ENCODE assay signal across 8 cellular contexts in the genomic region with DNA sequence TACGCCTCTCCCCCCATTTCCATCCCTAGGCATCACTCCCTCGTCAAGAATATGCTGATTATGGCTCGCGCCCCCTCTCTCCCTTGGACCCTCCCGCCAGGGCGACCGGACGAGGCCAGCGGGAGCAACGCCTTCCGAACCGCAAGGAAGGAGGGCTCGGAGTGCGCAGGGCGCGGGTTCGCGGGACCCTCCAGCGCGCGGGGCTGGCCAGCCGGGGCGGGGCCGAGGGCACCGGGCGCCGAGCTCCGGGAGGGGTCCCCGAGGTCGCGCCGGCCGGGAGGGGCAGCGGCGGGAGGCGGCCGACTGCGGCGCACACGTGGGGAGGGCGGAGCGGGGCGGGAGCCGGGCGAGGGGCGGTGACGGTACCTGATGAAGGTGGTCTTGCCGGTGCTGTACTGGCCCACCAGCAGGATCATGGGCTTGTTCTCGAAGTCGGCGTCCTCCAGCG. TPM values are rescaled to one million over a fixed set of nuclear protein-coding genes. Genes with fewer than 3 reads are reported as not detected.
DNase-seq lines count a peak whose midpoint lies in the region; ATAC-seq, FAIRE-seq and TF ChIP-seq lines count a peak whose summit lies in the region.

No MANE protein-coding gene starts in this region.

- H3K36me3 ChIP-seq in NT2/D1 (ENCODE audit: insufficient read depth, insufficient read length, low read length) (peaks cover 3% of the 10 kb centered on the region), H1 (ENCODE audit: control insufficient read depth in 2 of 4, insufficient read depth in 4 of 4, low read length in 3 of 4) (no peaks in the 10 kb centered on the region)

- peak overlapping the region; percentile 98 for H3K14ac ChIP-seq in H9 (ENCODE audit: insufficient read depth, low read length)
- peak overlapping the region; percentile 90 for H3K14ac ChIP-seq in H1 (ENCODE audit: insufficient read length)

- H3K4me1 Mint-ChIP-seq in H9 (peaks cover 33 to 41% of the 10 kb centered on the region in 2 experiments), naive B cell (peaks cover 45 to 59% (median 52%) of the 10 kb centered on the region in 3 donors)

- no peak for TF ChIP-seq EP300 in H1 (IDR thresholded peaks at IDR 0.05; ENCODE audit: borderline replicate concordance in 1 of 2, low read depth in 2 of 2, low read length in 2 of 2)

- no peaks in the 10 kb centered on the region for H3K27me3 Mint-ChIP-seq in H9 (ENCODE audit: low read depth)
- peaks cover 5 to 23% (median 19%) of the 10 kb centered on the region in 3 donors for H3K27me3 Mint-ChIP-seq in naive B cell

- peak overlapping the region; percentile 69 for H3K4me2 ChIP-seq in H9 (ENCODE audit: insufficient read depth, insufficient read length, low read length)
- H3K4me2 ChIP-seq in H1 (ENCODE audit: insufficient read depth in 1 of 2, low read depth in 2 of 2, low read length in 2 of 2), result peak overlapping the region; percentile 88 to 90

- H3K56ac ChIP-seq in H9 (ENCODE audit: insufficient read length, low read depth, low read length) (no peak overlapping the region), H1 (replicated peaks; ENCODE audit: insufficient read length, low read depth, low read length) (peak overlapping the region; percentile 94)

- H3K23me2 ChIP-seq in H9 (ENCODE audit: insufficient read length, low read depth, low read length, poor library complexity, severe bottlenecking), result peaks cover 4% of the 10 kb centered on the region
- peaks cover 5% of the 10 kb centered on the region; the same call in 1 of the 2 replicates for H3K23me2 ChIP-seq in H1 (ENCODE audit: low read depth, low read length)

- WGBS in H9 (ENCODE audit: extremely low coverage, insufficient read length, low lambda C conversion rate), result no CpG with 5 or more reads among the region's 52 CpGs
- WGBS in H1 (ENCODE audit: extremely low coverage in 1 of 2, insufficient coverage in 1 of 2, insufficient read length in 1 of 2, insufficient replicate concordance in 2 of 2, low coverage in 1 of 2, low lambda C conversion rate in 2 of 2, missing lambda C conversion rate in 1 of 2), 2 experiments, result 3% methylated on average over 21 of the region's 52 CpGs; no CpG with 5 or more reads in 1 of the 2 experiments

- peak overlapping the region; percentile 94 for H3K18ac ChIP-seq in H9 (ENCODE audit: insufficient read length, low read depth, low read length)
- peak overlapping the region; percentile 96 for H3K18ac ChIP-seq in H1 (ENCODE audit: extremely low read depth, low read length)

- no peak for TF ChIP-seq CTCF in H9 (conservative IDR thresholded peaks at IDR 0.05)
- TF ChIP-seq CTCF in H1 (IDR thresholded peaks at IDR 0.05; ENCODE audit: control extremely low read depth in 1 of 3, insufficient read depth in 1 of 3, low read depth in 1 of 3, low read length in 3 of 3), result no peak

- H3K4me3 Mint-ChIP-seq in H9, result peak overlapping the region; percentile 91 to 94
- peak overlapping the region; percentile 88 to 97 (median 96) for H3K4me3 Mint-ChIP-seq in naive B cell

- no peak for TF ChIP-seq RAD21 in H1 (IDR thresholded peaks at IDR 0.05 in 1 of 2, conservative IDR thresholded peaks at IDR 0.05 in 1 of 2; ENCODE audit: low read depth in 2 of 2, low read length in 2 of 2)

- H4K91ac ChIP-seq in H9 (ENCODE audit: insufficient read length, low read depth, low read length) (no peak overlapping the region), H1 (replicated peaks; ENCODE audit: insufficient read length, low read length) (peak overlapping the region; percentile 73)

- POLR2A ChIA-PET in H1 (lab: Charles Lee; ENCODE audit: partially characterized antibody), result interaction anchor here (0.8 to 2.2 kb wide), 14 partner anchors 9 to 404 kb away, joined by 3 to 14 read pairs (median 3); no protein-coding TSS in a partner anchor

- peak overlapping the region; percentile 85 for H3K9ac ChIP-seq in H9 (ENCODE audit: extremely low read depth, insufficient read length, low read length)
- H3K9ac ChIP-seq in NT2/D1 (ENCODE audit: insufficient read length, low read depth), result peak overlapping the region; percentile 99
- peak overlapping the region; percentile 73 to 94 (median 86) for H3K9ac ChIP-seq in H1 (replicated peaks in 1 of 4; ENCODE audit: extremely low read depth in 1 of 4, low read depth in 3 of 4, low read length in 3 of 4)

- no peak overlapping the region for H2BK12ac ChIP-seq in H9 (ENCODE audit: insufficient read length, low read depth, low read length)
- H2BK12ac ChIP-seq in H1 (ENCODE audit: low read depth, low read length), result no peak overlapping the region

- no peak overlapping the region for H3K23ac ChIP-seq in H9 (ENCODE audit: insufficient read length, low read depth, low read length)
- peak overlapping the region; percentile 18 for H3K23ac ChIP-seq in H1 (ENCODE audit: insufficient read length)

- TF ChIP-seq POLR2A in H1 (IDR thresholded peaks at IDR 0.05; ENCODE audit: control extremely low read depth in 1 of 2, low read depth in 2 of 2, low read length in 2 of 2) (no peak), H54 (IDR thresholded peaks at IDR 0.05; ENCODE audit: low read depth, low read length) (no peak)

- CTCF ChIA-PET in H1 (lab: Charles Lee; ENCODE audit: partially characterized antibody), result interaction anchor here (1.3 to 3.0 kb wide), 5 partner anchors 10 to 121 kb away, joined by 3 to 15 read pairs (median 5); no protein-coding TSS in a partner anchor

- H2BK120ac ChIP-seq in H9 (ENCODE audit: low read depth, low read length, poor library complexity, severe bottlenecking), result no peak overlapping the region
- no peak overlapping the region for H2BK120ac ChIP-seq in H1 (replicated peaks; ENCODE audit: low read depth, low read length)

- H3K9me3 ChIP-seq in H9 (ENCODE audit: control insufficient read depth, low read depth, low read length) (no peaks in the 10 kb centered on the region), NT2/D1 (ENCODE audit: insufficient read depth, low read length) (no peaks in the 10 kb centered on the region), H1 (ENCODE audit: insufficient read depth in 2 of 2, low read depth in 1 of 2, low read length in 1 of 2) (no peaks in the 10 kb centered on the region)

- H3K79me1 ChIP-seq in H9 (ENCODE audit: insufficient read depth, low read depth, low read length, poor library complexity, severe bottlenecking) (no peaks in the 10 kb centered on the region), H1 (ENCODE audit: low read depth, low read length) (peaks cover 22% of the 10 kb centered on the region)

- H3K27me3 ChIP-seq in H9 (ENCODE audit: insufficient read depth, low read length) (no peaks in the 10 kb centered on the region), NT2/D1 (ENCODE audit: insufficient read depth, insufficient read length) (no peaks in the 10 kb centered on the region), H1 (replicated peaks in 1 of 4; ENCODE audit: control insufficient read depth in 3 of 4, extremely low read depth in 1 of 4, insufficient read depth in 3 of 4, low read length in 3 of 4) (no peaks in the 10 kb centered on the region)

- DNase-seq in DMS 273 (lab: John Stamatoyannopoulos, UW; ENCODE audit: unreplicated experiment), result peak; percentile 61
- no peak for DNase-seq in DMS 273 treated with DMSO at 0.1 percent for 48 hours (lab: John Stamatoyannopoulos, UW)
- no peak for DNase-seq in H9
- DNase-seq in NT2/D1 (ENCODE audit: low read depth, low spot score), result no peak
- peak in 1 of 2 experiments; percentile 75 for DNase-seq in H1 (ENCODE audit: low read depth in 1 of 2, low spot score in 2 of 2)
- no peak for DNase-seq in naive B cell
- no peak for DNase-seq in H54 (ENCODE audit: insufficient read length, low spot score)
- DNase-seq in COLO668 (lab: John Stamatoyannopoulos, UW; ENCODE audit: unreplicated experiment), result no peak

- H2BK20ac ChIP-seq in H9 (ENCODE audit: low read depth, low read length, poor library complexity, severe bottlenecking), result no peak overlapping the region
- no peak overlapping the region for H2BK20ac ChIP-seq in H1 (ENCODE audit: low read length)

- H2AFZ ChIP-seq in H9 (ENCODE audit: low read length) (no peak overlapping the region), H1 (ENCODE audit: low read length) (peak overlapping the region; percentile 37; the same call in 1 of the 2 replicates)

- H4K8ac ChIP-seq in H9 (replicated peaks; ENCODE audit: insufficient read length, low read depth, low read length) (no peak overlapping the region), H1 (ENCODE audit: extremely low read depth, insufficient read depth, low read length) (peak overlapping the region; percentile 87)

- H2BK15ac ChIP-seq in H9 (ENCODE audit: low read depth, low read length) (no peak overlapping the region), H1 (ENCODE audit: low read length) (no peak overlapping the region)

- H4K5ac ChIP-seq in H9 (ENCODE audit: insufficient read length, low read depth, low read length) (no peak overlapping the region), H1 (ENCODE audit: insufficient read length, low read depth, low read length) (peak overlapping the region; percentile 89)

- peak overlapping the region; percentile 97 for H3K4me3 ChIP-seq in NT2/D1 (ENCODE audit: insufficient read length, low read depth)
- H3K4me3 ChIP-seq in H1 (ENCODE audit: extremely low read depth in 1 of 4, insufficient read depth in 2 of 4, low read depth in 3 of 4, low read length in 4 of 4), result peak overlapping the region; percentile 75 to 100 (median 93)

- H3K4me1 ChIP-seq in H9 (ENCODE audit: insufficient read depth, low read length) (peaks cover 7% of the 10 kb centered on the region), NT2/D1 (ENCODE audit: insufficient read depth, insufficient read length) (no peaks in the 10 kb centered on the region), H1 (replicated peaks in 1 of 4; ENCODE audit: control insufficient read depth in 3 of 4, insufficient read depth in 4 of 4, low read length in 3 of 4) (peaks cover 0 to 10% (median 5%) of the 10 kb centered on the region in 4 experiments; a peak in 3 of 7 replicates)

- peak overlapping the region; percentile 75 to 89 (median 87) for H3K27ac Mint-ChIP-seq in H9
- H3K27ac Mint-ChIP-seq in naive B cell, result peak overlapping the region; percentile 89 to 99 (median 96)

- H2AK5ac ChIP-seq in H9 (ENCODE audit: insufficient read length, low read length), result no peak overlapping the region
- H2AK5ac ChIP-seq in H1 (ENCODE audit: low read depth, low read length), result 0 out of 2 replicates have a peak overlapping the region, but pooled peaks have one; percentile 59

- H3K79me2 ChIP-seq in H9 (ENCODE audit: insufficient read depth, low read length), result peaks cover 11% of the 10 kb centered on the region; the same call in 1 of the 2 replicates
- H3K79me2 ChIP-seq in H1 (ENCODE audit: control insufficient read depth in 1 of 2, insufficient read depth in 2 of 2, low read length in 2 of 2), result peaks cover 15 to 44% of the 10 kb centered on the region in 2 experiments

- peak; percentile 16 for ATAC-seq in naive B cell (ENCODE audit: low read depth in 2 of 2)

- H3K27ac ChIP-seq in H9 (ENCODE audit: insufficient read length, low read depth, low read length) (no peak overlapping the region), H1 (ENCODE audit: low read depth, low read length) (peak overlapping the region; percentile 89)

- H3K9me3 Mint-ChIP-seq in H9 (no peaks in the 10 kb centered on the region), naive B cell (no peaks in the 10 kb centered on the region)

- no peak overlapping the region for H3K4ac ChIP-seq in H9 (ENCODE audit: low read depth, low read length)
- H3K4ac ChIP-seq in H1 (replicated peaks; ENCODE audit: insufficient read length, low read depth, low read length), result peak overlapping the region; percentile 89

- H4K20me1 ChIP-seq in H9 (ENCODE audit: control insufficient read depth, insufficient read depth, insufficient read length) (no peaks in the 10 kb centered on the region), H1 (replicated peaks in 1 of 2; ENCODE audit: control insufficient read depth in 1 of 2, insufficient read depth in 2 of 2, low read length in 2 of 2) (peaks cover 10 to 17% of the 10 kb centered on the region in 2 experiments)

- H3K36me3 Mint-ChIP-seq in H9 (ENCODE audit: insufficient read depth in 1 of 3, low read depth in 3 of 3) (peaks cover 0 to 1% (median 0%) of the 10 kb centered on the region in 3 experiments; a peak in 3 of 7 replicates), naive B cell (no peaks in the 10 kb centered on the region)

- FAIRE-seq in H1 (lab: Jason Lieb, UNC) (no peak), H54 (lab: Jason Lieb, UNC) (no peak)

- no peak overlapping the region for H2BK5ac ChIP-seq in H9 (ENCODE audit: insufficient read length, low read length)
- H2BK5ac ChIP-seq in H1 (ENCODE audit: low read depth, low read length), result peak overlapping the region; percentile 88

- H3T11ph ChIP-seq in H9 (ENCODE audit: low read length), result no peak overlapping the region

RNA-seq across cellular contexts. Expression of a gene that starts 0.4 kb away (rescaled TPM):
- total RNA-seq in H9 (2021), result 22.9 and 24.2 TPM in 2 replicates
- 24.5 and 25.6 TPM in 2 replicates for total RNA-seq in H1 (2021; fragmentation: NEBNext Ultra II Directional; extraction: Animal tissue kit (Norgen Biotek cat#: 25700))
- polyA plus RNA-seq in H1 (2011; rRNA removed) (17.5 and 19.8 TPM in 2 replicates), naive B cell (ENCODE audit: low read depth in 6 of 6) (1 to 10 TPM; 4.1 to 9.2 (median 6.9) TPM)
- 18.3 TPM for polyA plus RNA-seq in H1 (2011; cell fraction: cytosol; rRNA removed)
- 17.6 TPM for polyA plus RNA-seq in H1 (2011; cell fraction: nucleus; rRNA removed)
- 17.4 to 19.9 TPM (median 19.3 TPM) in 4 replicates for polyA plus RNA-seq in H1 (2012, experiment 1 of 2)
- 19.4 TPM for polyA plus RNA-seq in H1 (2012, experiment 2 of 2)
- polyA plus RNA-seq in H1 (2013, experiment 1 of 2), result 12.8 TPM
- 13.5 TPM for polyA plus RNA-seq in H1 (2013, experiment 2 of 2)
- polyA minus RNA-seq in H1 (2011; rRNA and poly(A)+ RNA removed), result 23.8 TPM in 2 replicates
- polyA minus RNA-seq in H1 (2011; cell fraction: cytosol; rRNA and poly(A)+ RNA removed), result 16.7 TPM
- 25.9 TPM for polyA minus RNA-seq in H1 (2011; cell fraction: nucleus; rRNA and poly(A)+ RNA removed)

RNA-seq across cellular contexts. Expression of a gene that starts 48.9 kb away (rescaled TPM):
- not detected in 2 replicates for total RNA-seq in H9 (2021)
- not detected in 2 replicates for total RNA-seq in H1 (2021; fragmentation: NEBNext Ultra II Directional; extraction: Animal tissue kit (Norgen Biotek cat#: 25700))
- polyA plus RNA-seq in H1 (2011; rRNA removed) (0.03 TPM in 2 replicates), naive B cell (ENCODE audit: low read depth in 6 of 6) (not detected)
- polyA plus RNA-seq in H1 (2011; cell fraction: cytosol; rRNA removed), result not detected
- 0.04 TPM for polyA plus RNA-seq in H1 (2011; cell fraction: nucleus; rRNA removed)
- polyA plus RNA-seq in H1 (2012, experiment 1 of 2), result not detected in 4 replicates
- not detected for polyA plus RNA-seq in H1 (2012, experiment 2 of 2)
- polyA plus RNA-seq in H1 (2013, experiment 1 of 2), result not detected
- polyA plus RNA-seq in H1 (2013, experiment 2 of 2), result 0.04 TPM
- not detected in 2 replicates for polyA minus RNA-seq in H1 (2011; rRNA and poly(A)+ RNA removed)
- polyA minus RNA-seq in H1 (2011; cell fraction: cytosol; rRNA and poly(A)+ RNA removed), result not detected
- polyA minus RNA-seq in H1 (2011; cell fraction: nucleus; rRNA and poly(A)+ RNA removed), result not detected
